ENCODE assay signal across 8 cellular contexts in the genomic region with DNA sequence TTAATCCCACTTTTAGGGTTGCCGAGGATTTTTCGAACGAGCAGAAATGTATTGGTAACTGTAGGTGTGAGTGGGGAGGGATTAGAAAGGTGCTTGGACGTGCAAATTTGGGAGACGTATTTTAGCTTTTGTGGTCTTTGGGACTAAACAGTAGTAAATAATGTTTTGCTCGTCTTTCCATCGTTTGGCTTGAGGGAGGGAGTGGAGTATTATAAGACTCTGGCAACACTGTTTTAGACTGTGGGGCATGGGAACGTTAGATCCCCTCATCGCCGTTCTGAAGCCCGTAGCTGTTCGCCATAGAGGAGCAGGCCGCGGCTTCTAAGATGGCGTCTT. TPM values are rescaled to one million over a fixed set of nuclear protein-coding genes. Genes with fewer than 3 reads are reported as not detected.
DNase-seq lines count a peak whose midpoint lies in the region; ATAC-seq and TF ChIP-seq lines count a peak whose summit lies in the region.

No MANE protein-coding gene starts in this region.

- peak overlapping the region; percentile 96 for H3K4me3 Mint-ChIP-seq in activated T-helper 1 cell treated with anti-CD3 and anti-CD28 coated beads, Interleukin-12 subunit alpha, Interleukin-12 subunit beta, Interleukin-2, Interleukin-4 antibody, amounts not matched to agents 30 ng/mL and 10 ng/mL and 1 ng/mL, durations not matched to agents 14 hours and 24 hours and 36 hours
- peak overlapping the region; percentile 89 to 97 for H3K4me3 Mint-ChIP-seq in stimulated activated naive B cell treated with anti-CD40 and anti-IgM and Interleukin-4, amounts not matched to agents 10 μg/mL and 1 μg/mL and 100 μg/mL, for 72 hours

- no peaks in the 10 kb centered on the region for H3K9me3 Mint-ChIP-seq in activated T-helper 1 cell treated with anti-CD3 and anti-CD28 coated beads, Interleukin-12 subunit alpha, Interleukin-12 subunit beta, Interleukin-2, Interleukin-4 antibody, amounts not matched to agents 30 ng/mL and 10 ng/mL and 1 ng/mL, durations not matched to agents 14 hours and 24 hours and 36 hours
- H3K9me3 Mint-ChIP-seq in stimulated activated naive B cell treated with anti-CD40 and anti-IgM and Interleukin-4, amounts not matched to agents 10 μg/mL and 1 μg/mL and 100 μg/mL, for 72 hours = no peaks in the 10 kb centered on the region

- peaks cover 61% of the 10 kb centered on the region for H3K36me3 Mint-ChIP-seq in activated T-helper 1 cell treated with anti-CD3 and anti-CD28 coated beads, Interleukin-12 subunit alpha, Interleukin-12 subunit beta, Interleukin-2, Interleukin-4 antibody, amounts not matched to agents 30 ng/mL and 10 ng/mL and 1 ng/mL, durations not matched to agents 14 hours and 24 hours and 36 hours (ENCODE audit: low read depth)
- H3K36me3 Mint-ChIP-seq in stimulated activated naive B cell treated with anti-CD40 and anti-IgM and Interleukin-4, amounts not matched to agents 10 μg/mL and 1 μg/mL and 100 μg/mL, for 72 hours = peaks cover 64 to 82% of the 10 kb centered on the region in 2 donors

- DNase-seq in HFF-Myc (ENCODE audit: extremely low read depth, low read depth) = no peak
- DNase-seq in activated T-helper 1 cell treated with anti-CD3 and anti-CD28 coated beads, Interleukin-12 subunit alpha, Interleukin-12 subunit beta, Interleukin-2, Interleukin-4 antibody, amounts not matched to agents 30 ng/mL and 10 ng/mL and 1 ng/mL, durations not matched to agents 14 hours and 24 hours and 36 hours (ENCODE audit: low spot score) = no peak
- DNase-seq in stimulated activated naive B cell treated with anti-CD40 and anti-IgM and Interleukin-4, amounts not matched to agents 10 μg/mL and 1 μg/mL and 100 μg/mL, for 72 hours = no peak
- DNase-seq in MV-4-11 (lab: John Stamatoyannopoulos, UW) = no peak
- DNase-seq in NK-92 treated with Interleukin-12 subunit alpha and Interleukin-12 subunit beta, amount 100 ng/mL, for 24 hours (lab: John Stamatoyannopoulos, UW) = no peak

- H3K36me3 ChIP-seq in iPS-15b (ENCODE audit: control insufficient read depth, insufficient read depth, low read length) = peaks cover 43% of the 10 kb centered on the region

- ATAC-seq in stimulated activated naive B cell treated with anti-CD40 and anti-IgM and Interleukin-4, amounts not matched to agents 10 μg/mL and 1 μg/mL and 100 μg/mL, for 72 hours (replicated peaks) = no peak
- no peak for ATAC-seq in HG03039 (IDR thresholded peaks at IDR 0.05; ENCODE audit: unreplicated experiment)
- no peak for ATAC-seq in GM18868 (IDR thresholded peaks at IDR 0.05; ENCODE audit: unreplicated experiment)

- H3K4me1 ChIP-seq in iPS-15b (ENCODE audit: control insufficient read depth, insufficient read depth, low read length) = peaks cover 6% of the 10 kb centered on the region

- peak overlapping the region; percentile 98 for H3K27ac Mint-ChIP-seq in activated T-helper 1 cell treated with anti-CD3 and anti-CD28 coated beads, Interleukin-12 subunit alpha, Interleukin-12 subunit beta, Interleukin-2, Interleukin-4 antibody, amounts not matched to agents 30 ng/mL and 10 ng/mL and 1 ng/mL, durations not matched to agents 14 hours and 24 hours and 36 hours
- peak overlapping the region; percentile 100 for H3K27ac Mint-ChIP-seq in stimulated activated naive B cell treated with anti-CD40 and anti-IgM and Interleukin-4, amounts not matched to agents 10 μg/mL and 1 μg/mL and 100 μg/mL, for 72 hours

- peak overlapping the region; percentile 100 for H3K9ac ChIP-seq in iPS-15b (ENCODE audit: low read depth, low read length)

- no peaks in the 10 kb centered on the region for H3K9me3 ChIP-seq in iPS-15b (ENCODE audit: control insufficient read depth, insufficient read depth, low read length)

- no peak for TF ChIP-seq CTCF in HFF-Myc (IDR thresholded peaks at IDR 0.05; ENCODE audit: low read depth, low read length, missing control alignments)

- intact Hi-C loops in activated T-helper 1 cell treated with anti-CD3 and anti-CD28 coated beads, Interleukin-12 subunit alpha, Interleukin-12 subunit beta, Interleukin-2, Interleukin-4 antibody, amounts not matched to agents 30 ng/mL and 10 ng/mL and 1 ng/mL, durations not matched to agents 14 hours and 24 hours and 36 hours (cut with micrococcal nuclease) = loop anchor here (1.0 to 10.0 kb wide), 6 partner anchors 133 to 1306 kb away; a partner anchor contains a TSS

- peaks cover 31% of the 10 kb centered on the region for H3K4me1 Mint-ChIP-seq in activated T-helper 1 cell treated with anti-CD3 and anti-CD28 coated beads, Interleukin-12 subunit alpha, Interleukin-12 subunit beta, Interleukin-2, Interleukin-4 antibody, amounts not matched to agents 30 ng/mL and 10 ng/mL and 1 ng/mL, durations not matched to agents 14 hours and 24 hours and 36 hours (ENCODE audit: low read depth)
- H3K4me1 Mint-ChIP-seq in stimulated activated naive B cell treated with anti-CD40 and anti-IgM and Interleukin-4, amounts not matched to agents 10 μg/mL and 1 μg/mL and 100 μg/mL, for 72 hours = peaks cover 29 to 48% of the 10 kb centered on the region in 2 donors

- peaks cover 4% of the 10 kb centered on the region for H3K27me3 Mint-ChIP-seq in activated T-helper 1 cell treated with anti-CD3 and anti-CD28 coated beads, Interleukin-12 subunit alpha, Interleukin-12 subunit beta, Interleukin-2, Interleukin-4 antibody, amounts not matched to agents 30 ng/mL and 10 ng/mL and 1 ng/mL, durations not matched to agents 14 hours and 24 hours and 36 hours (ENCODE audit: insufficient read depth)
- H3K27me3 Mint-ChIP-seq in stimulated activated naive B cell treated with anti-CD40 and anti-IgM and Interleukin-4, amounts not matched to agents 10 μg/mL and 1 μg/mL and 100 μg/mL, for 72 hours = no peaks in the 10 kb centered on the region

- no peaks in the 10 kb centered on the region for H3K27me3 ChIP-seq in iPS-15b (ENCODE audit: control insufficient read depth, insufficient read depth, low read length)

- peak overlapping the region; percentile 58 for H3K4me3 ChIP-seq in HFF-Myc (replicated peaks; ENCODE audit: low read depth, low read length)
- peak overlapping the region; percentile 100 for H3K4me3 ChIP-seq in iPS-15b (ENCODE audit: low read depth, low read length)

RNA-seq across cellular contexts. Expression of a gene that starts 2.8 kb away (rescaled TPM):
- total RNA-seq in activated T-helper 1 cell treated with anti-CD3 and anti-CD28 coated beads, Interleukin-12 subunit alpha, Interleukin-12 subunit beta, Interleukin-2, Interleukin-4 antibody, amounts not matched to agents 30 ng/mL and 10 ng/mL and 1 ng/mL, durations not matched to agents 14 hours and 24 hours and 36 hours = 316 and 330 TPM in 2 replicates

RNA-seq across cellular contexts. Expression of a gene that starts 18.3 kb away (rescaled TPM):
- 14.1 and 14.2 TPM in 2 replicates for total RNA-seq in activated T-helper 1 cell treated with anti-CD3 and anti-CD28 coated beads, Interleukin-12 subunit alpha, Interleukin-12 subunit beta, Interleukin-2, Interleukin-4 antibody, amounts not matched to agents 30 ng/mL and 10 ng/mL and 1 ng/mL, durations not matched to agents 14 hours and 24 hours and 36 hours

RNA-seq across cellular contexts. Expression of a gene that starts 30.4 kb away (rescaled TPM):
- total RNA-seq in activated T-helper 1 cell treated with anti-CD3 and anti-CD28 coated beads, Interleukin-12 subunit alpha, Interleukin-12 subunit beta, Interleukin-2, Interleukin-4 antibody, amounts not matched to agents 30 ng/mL and 10 ng/mL and 1 ng/mL, durations not matched to agents 14 hours and 24 hours and 36 hours = 2.7 and 2.8 TPM in 2 replicates

RNA-seq across cellular contexts. Expression of a gene that starts 38.2 kb away (rescaled TPM):
- 1.8 and 2.0 TPM in 2 replicates for total RNA-seq in activated T-helper 1 cell treated with anti-CD3 and anti-CD28 coated beads, Interleukin-12 subunit alpha, Interleukin-12 subunit beta, Interleukin-2, Interleukin-4 antibody, amounts not matched to agents 30 ng/mL and 10 ng/mL and 1 ng/mL, durations not matched to agents 14 hours and 24 hours and 36 hours
